33 cellular contexts compared by ENCODE assay signal in genomic region chr10:64959883-64960282, GRCh38.
"Had no signal": no experiment of that assay in that cellular context is flagged by ENCODE, and none has a peak within 500 bp of the region (broad histone marks: within the 10 kb centered on the region; RNA-seq: fewer than 3 reads in every experiment).

No MANE protein-coding gene starts in this region.

- H3K4me1 ChIP-seq: adrenal gland, ascending aorta, body of pancreas, breast epithelium had no signal

- H3K4me3 ChIP-seq: adrenal gland, ascending aorta, body of pancreas, breast epithelium, cardiac muscle cell had no signal

- H3K36me3 ChIP-seq: adrenal gland, ascending aorta, brain microvascular endothelial cell, breast epithelium, cardiac muscle cell had no signal

- DNase-seq: activated effector memory CD4-positive, alpha-beta T cell treated with anti-CD3 and anti-CD28 coated beads, Interleukin-2, amount 50 U/mL, for 16 hours; activated effector memory CD4-positive, alpha-beta T cell treated with Interleukin-2 at 50 U/mL for 16 hours; activated gamma-delta T cell; activated gamma-delta T cell treated with Interleukin-2 at 50 U/mL for 16 hours; activated naive CD4-positive, alpha-beta T cell; activated naive CD4-positive, alpha-beta T cell treated with anti-CD3 and anti-CD28 coated beads for 36 hours; activated naive CD4-positive, alpha-beta T cell treated with anti-CD3 and anti-CD28 coated beads, Interleukin-2, amount 10 ng/mL, durations not matched to agents 7 days and 5 days; activated naive CD4-positive, alpha-beta T cell treated with anti-CD3 and anti-CD28 coated beads, Interleukin-2, amount 50 U/mL, for 16 hours; activated naive CD4-positive, alpha-beta T cell treated with Interleukin-2 at 50 U/mL for 16 hours; activated naive CD8-positive, alpha-beta T cell treated with anti-CD3 and anti-CD28 coated beads for 36 hours; activated naive CD8-positive, alpha-beta T cell treated with anti-CD3 and anti-CD28 coated beads, Interleukin-2, amount 10 ng/mL, durations not matched to agents 7 days and 5 days; activated naive CD8-positive, alpha-beta T cell treated with anti-CD3 and anti-CD28 coated beads, Interleukin-2, amount 50 U/mL, for 24 hours; activated T-cell treated with anti-CD3 and anti-CD28 coated beads, Interleukin-2, amount 50 U/mL, for 1 hour; activated T-cell treated with anti-CD3 and anti-CD28 coated beads, Interleukin-2, amount 50 U/mL, for 24 hours; activated T-cell treated with anti-CD3 and anti-CD28 coated beads, Interleukin-2, amount 50 U/mL, for 4 hours; activated T-cell treated with anti-CD3 and anti-CD28 coated beads, Interleukin-2, amount 50 U/mL, for 48 hours; activated T-cell treated with anti-CD3 and anti-CD28 coated beads, Interleukin-2, amount 50 U/mL, for 72 hours; adrenal gland; amniotic stem cell; amygdala; anterior cingulate cortex; aorta; body of pancreas; brain microvascular endothelial cell; caudate nucleus; central memory CD4-positive, alpha-beta T cell; cerebellar nuclear complex had no signal

- H3K27me3 ChIP-seq: adrenal gland, ascending aorta, body of pancreas, brain microvascular endothelial cell, breast epithelium, cardiac muscle cell had no signal

- H3K27ac ChIP-seq: adrenal gland, ascending aorta, body of pancreas, brain microvascular endothelial cell, breast epithelium, cardiac muscle cell had no signal

- ATAC-seq: activated naive CD4-positive, alpha-beta T cell treated with anti-CD3 and anti-CD28 coated beads, Interleukin-2, amount 50 U/mL, for 72 hours; activated naive CD8-positive, alpha-beta T cell treated with anti-CD3 and anti-CD28 coated beads, Interleukin-2, amount 50 U/mL, for 24 hours; activated T-cell treated with anti-CD3 and anti-CD28 coated beads, Interleukin-2, amount 50 U/mL, for 4 hours; activated T-cell treated with anti-CD3 and anti-CD28 coated beads, Interleukin-2, amount 50 U/mL, for 72 hours; activated T-helper 17 cell treated with anti-CD3 and anti-CD28 coated beads, Interleukin-2, amount 50 U/mL, for 72 hours; body of pancreas had no signal

- H3K9me3 ChIP-seq: adrenal gland, ascending aorta, body of pancreas, breast epithelium had no signal

- FAIRE-seq: astrocyte had no signal
